26 cellular contexts compared by ENCODE assay signal in the genomic region with DNA sequence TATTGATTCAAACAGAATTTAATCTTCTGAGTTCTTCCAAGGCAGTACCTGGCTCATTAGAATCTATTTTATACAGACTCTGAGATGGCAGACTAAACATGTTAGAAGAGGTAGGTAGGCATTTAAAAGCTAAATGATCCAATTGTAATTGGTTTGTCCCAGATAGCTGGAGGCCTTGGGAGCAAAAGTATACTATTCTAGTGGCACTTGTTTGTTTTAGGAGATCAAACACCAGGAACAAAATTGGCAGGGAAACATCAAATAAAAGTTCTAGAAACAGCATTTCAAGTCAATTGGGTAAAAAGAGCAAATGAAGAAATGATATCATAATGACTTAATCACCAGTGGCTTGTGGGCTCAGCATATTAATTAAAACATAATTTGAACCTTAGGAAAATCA.
A peak's percentile ranks its signal among the peaks of the same experiment; 100 is the strongest.
DNase-seq lines count a peak whose midpoint lies in the region; ATAC-seq, FAIRE-seq and TF ChIP-seq lines count a peak whose summit lies in the region.
"Had no signal": no experiment of that assay in that cellular context is flagged by ENCODE, and none has a peak within 500 bp of the region (broad histone marks: within the 10 kb centered on the region; RNA-seq: fewer than 3 reads in every experiment).

No MANE protein-coding gene starts in this region.

- peak; percentile 88 for ATAC-seq in left lobe of liver
- ATAC-seq: GM12878 had no signal

- TF ChIP-seq CTCF in liver (IDR thresholded peaks at IDR 0.05; ENCODE audit: low read depth, low read length, missing input control) = no peak

- no peaks in the 10 kb centered on the region for H3K36me3 ChIP-seq in liver (ENCODE audit: control insufficient read depth in 4 of 4, insufficient read depth in 3 of 4, low read depth in 1 of 4, low read length in 3 of 4)
- H3K36me3 ChIP-seq: BE2C, BLaER1 had no signal

- H3K9ac ChIP-seq in liver (ENCODE audit: low read depth in 1 of 2, low read length in 2 of 2) = no peak overlapping the region
- H3K9ac ChIP-seq: BLaER1 had no signal

- no peaks in the 10 kb centered on the region for H3K9me3 ChIP-seq in liver (ENCODE audit: control insufficient read depth in 4 of 4, low read length in 3 of 4)
- H3K9me3 ChIP-seq: BE2C, BLaER1 had no signal

- in situ Hi-C loops in KBM-7 (cut with MboI; ENCODE audit: low pct_unique_long_range_greater_than_20kb, low sequenced_read_pairs) = no loop called here

- no peak for FAIRE-seq in urothelium cell line (lab: Jason Lieb, UNC)
- FAIRE-seq: A204.1, GM12878, GM12892, GM18507 had no signal

- H3K4me3 ChIP-seq in liver (ENCODE audit: low read depth in 1 of 3, low read length in 3 of 3) = no peak overlapping the region
- H3K4me3 ChIP-seq: BLaER1, GM12878 had no signal

- no peak overlapping the region for H3K27ac ChIP-seq in liver (ENCODE audit: low read depth in 1 of 2, low read length in 2 of 2)
- H3K27ac ChIP-seq: BLaER1 had no signal

- peak; percentile 35 for DNase-seq in NCI-H69 (lab: John Stamatoyannopoulos, UW)
- DNase-seq in left lobe of liver (ENCODE audit: low spot score) = no peak
- no peak for DNase-seq in urothelium cell line (ENCODE audit: low spot score)
- no peak for DNase-seq in NK-92 treated with Interleukin-12 subunit alpha and Interleukin-12 subunit beta, amount 100 ng/mL, for 24 hours (lab: John Stamatoyannopoulos, UW)
- DNase-seq in KBM-7 = no peak
- DNase-seq: 8988T; ACHN; BE2C; C1 segment of cervical spinal cord; CD4-positive, alpha-beta memory T cell; CD4-positive, CD25-positive, alpha-beta regulatory T cell; CD8-positive, alpha-beta memory T cell; COR-L47; DMS 273 treated with DMSO at 0.1 percent for 48 hours; DMS153; DMS53; DMS79; DND-41; EL; GDM1 had no signal

- H3K27me3 ChIP-seq in liver (ENCODE audit: control insufficient read depth in 4 of 4, insufficient read depth in 4 of 4, low read length in 3 of 4) = no peaks in the 10 kb centered on the region
- H3K27me3 ChIP-seq: BE2C, BLaER1 had no signal

- H3K4me1 ChIP-seq in liver (ENCODE audit: control insufficient read depth in 4 of 4, insufficient read depth in 4 of 4, low read length in 3 of 4) = peaks cover 0 to 1% (median 0%) of the 10 kb centered on the region in 4 donors
- H3K4me1 ChIP-seq: BE2C, BLaER1 had no signal

- no peak for TF ChIP-seq RAD21 in liver (IDR thresholded peaks at IDR 0.05)

TF ChIP-seq in liver, 16 proteins besides CTCF, POLR2A, EP300 and RAD21:
- TF ChIP-seq HNF4A (conservative IDR thresholded peaks at IDR 0.05) (peak; percentile 9 to 26), FOXA2 (IDR thresholded peaks at IDR 0.05) (peak; percentile 24), NR2F2 (IDR thresholded peaks at IDR 0.05) (no peak), YY1 (IDR thresholded peaks at IDR 0.05) (peak; percentile 44)
